In genomic region chr12:110581951-110582285, GRCh38 we compare ENCODE assay signal across 8 cellular contexts. TPM values are rescaled to one million over a fixed set of nuclear protein-coding genes. Genes with fewer than 3 reads are reported as not detected.
DNase-seq lines count a peak whose midpoint lies in the region; ATAC-seq, FAIRE-seq and TF ChIP-seq lines count a peak whose summit lies in the region.

No MANE protein-coding gene starts in this region.

- TF ChIP-seq RAD21 in K562 (CRISPR knock-in tag; conservative IDR thresholded peaks at IDR 0.05 in 1 of 2, IDR thresholded peaks at IDR 0.05 in 1 of 2) (no peak), liver (IDR thresholded peaks at IDR 0.05) (no peak)

- H3K4me1 Mint-ChIP-seq in stimulated activated naive CD8-positive, alpha-beta T cell treated with anti-CD3 and anti-CD28 coated beads, Interleukin-15, Interleukin-2, amounts not matched to agents 100 ng/mL and 50 ng/mL, for 24 hours (ENCODE audit: low read depth): peaks cover 78% of the 10 kb centered on the region

- H3K9ac ChIP-seq in K562 (ENCODE audit: insufficient read depth in 1 of 2, low read depth in 2 of 2, low read length in 2 of 2) (peak overlapping the region; percentile 85 to 95), liver (ENCODE audit: low read depth in 1 of 2, low read length in 2 of 2) (peak overlapping the region; percentile 74 to 93)

- H3K36me3 Mint-ChIP-seq in stimulated activated naive CD8-positive, alpha-beta T cell treated with anti-CD3 and anti-CD28 coated beads, Interleukin-15, Interleukin-2, amounts not matched to agents 100 ng/mL and 50 ng/mL, for 24 hours (ENCODE audit: low read depth): peaks cover 31% of the 10 kb centered on the region

- H3K36me3 ChIP-seq in K562 (ENCODE audit: control insufficient read depth, insufficient read depth, low read length): no peaks in the 10 kb centered on the region; the same call in 2 of the 3 replicates
- H3K36me3 ChIP-seq in liver (ENCODE audit: control insufficient read depth in 4 of 4, insufficient read depth in 3 of 4, low read depth in 1 of 4, low read length in 3 of 4): no peaks in the 10 kb centered on the region
- no peaks in the 10 kb centered on the region for H3K36me3 ChIP-seq in upper lobe of left lung

- CTCF ChIA-PET in K562 (lab: Yijun Ruan, JAX; ENCODE audit: low intra/inter-chr PET ratio): no interaction called here

- H3K4me2 ChIP-seq in K562 (ENCODE audit: insufficient read depth, low read length): peak overlapping the region; percentile 92

- under 1% methylated on average over 9 of the region's 9 CpGs for WGBS in K562 (ENCODE audit: insufficient coverage, low coverage, missing lambda C conversion rate)
- 2% methylated on average over 9 of the region's 9 CpGs for WGBS in liver
- WGBS in upper lobe of left lung, 2 donors: 4 to 10% methylated on average over 9 of the region's 9 CpGs

- H3K4me3 ChIP-seq in K562 (peak overlapping the region; percentile 87), liver (ENCODE audit: low read depth in 1 of 3, low read length in 3 of 3) (peak overlapping the region; percentile 77 to 93 (median 89)), upper lobe of left lung (peak overlapping the region; percentile 85 to 100 (median 91))

- intact Hi-C loops in K562 (cut with micrococcal nuclease): no loop called here

- POLR2A ChIA-PET in K562 (lab: Yijun Ruan, JAX): interaction anchor here (1.0 to 1.8 kb wide), 3 partner anchors 14 to 72 kb away, joined by 3 to 5 read pairs (median 3); no protein-coding TSS in a partner anchor

- TF ChIP-seq POLR2A in K562 (conservative IDR thresholded peaks at IDR 0.05) (no peak), upper lobe of left lung (IDR thresholded peaks at IDR 0.05) (no peak)

- no peaks in the 10 kb centered on the region for H3K9me3 ChIP-seq in K562 (replicated peaks; ENCODE audit: control insufficient read depth, insufficient read depth, low read depth, low read length)
- no peaks in the 10 kb centered on the region for H3K9me3 ChIP-seq in liver (ENCODE audit: control insufficient read depth in 4 of 4, low read length in 3 of 4)
- no peaks in the 10 kb centered on the region for H3K9me3 ChIP-seq in upper lobe of left lung

- H3K27ac Mint-ChIP-seq in stimulated activated naive CD8-positive, alpha-beta T cell treated with anti-CD3 and anti-CD28 coated beads, Interleukin-15, Interleukin-2, amounts not matched to agents 100 ng/mL and 50 ng/mL, for 24 hours: peak overlapping the region; percentile 94

- H2AFZ ChIP-seq in K562 (ENCODE audit: low read depth, low read length): no peak overlapping the region

- H3K27ac ChIP-seq in K562 (ENCODE audit: extremely low read depth, low read depth, low read length): peak overlapping the region; percentile 84
- H3K27ac ChIP-seq in liver (ENCODE audit: low read depth in 1 of 2, low read length in 2 of 2): peak overlapping the region; percentile 88 to 92
- peak overlapping the region; percentile 87 to 98 (median 93) for H3K27ac ChIP-seq in upper lobe of left lung

- no peaks in the 10 kb centered on the region for H3K27me3 Mint-ChIP-seq in stimulated activated naive CD8-positive, alpha-beta T cell treated with anti-CD3 and anti-CD28 coated beads, Interleukin-15, Interleukin-2, amounts not matched to agents 100 ng/mL and 50 ng/mL, for 24 hours

- no peak for TF ChIP-seq CTCF in K562 (IDR thresholded peaks at IDR 0.05 in 2 of 3, conservative IDR thresholded peaks at IDR 0.05 in 1 of 3; ENCODE audit: insufficient read depth in 2 of 3, low read depth in 1 of 3, low read length in 3 of 3)
- no peak for TF ChIP-seq CTCF in liver (IDR thresholded peaks at IDR 0.05; ENCODE audit: low read depth, low read length, missing input control)
- TF ChIP-seq CTCF in upper lobe of left lung (IDR thresholded peaks at IDR 0.05): no peak

- peaks cover 28 to 37% of the 10 kb centered on the region in 2 experiments for H3K4me1 ChIP-seq in K562 (replicated peaks in 1 of 2; ENCODE audit: control insufficient read depth in 2 of 2, insufficient read depth in 2 of 2, low read length in 2 of 2)
- peaks cover 28 to 59% (median 51%) of the 10 kb centered on the region in 4 donors for H3K4me1 ChIP-seq in liver (ENCODE audit: control insufficient read depth in 4 of 4, insufficient read depth in 4 of 4, low read length in 3 of 4)
- peaks cover 56 to 83% (median 71%) of the 10 kb centered on the region in 4 donors for H3K4me1 ChIP-seq in upper lobe of left lung

- no peak for DNase-seq in stimulated activated naive CD8-positive, alpha-beta T cell treated with anti-CD3 and anti-CD28 coated beads, Interleukin-15, Interleukin-2, amounts not matched to agents 100 U/mL and 50 U/mL, for 24 hours
- peak in 2 of 4 experiments; percentile 29 to 49 for DNase-seq in K562 (ENCODE audit: extremely low read depth in 1 of 4, low spot score in 3 of 4)
- DNase-seq in upper lobe of left lung: no peak
- DNase-seq in H4 (ENCODE audit: low spot score): no peak

- TF ChIP-seq EP300 in K562 (IDR thresholded peaks at IDR 0.05; ENCODE audit: low read length) (no peak), upper lobe of left lung (IDR thresholded peaks at IDR 0.05) (no peak)

- in situ Hi-C loops in K562 (cut with MboI): no loop called here

- H3K27me3 ChIP-seq in K562 (ENCODE audit: control insufficient read depth in 2 of 2, insufficient read depth in 2 of 2, low read length in 2 of 2): no peaks in the 10 kb centered on the region
- no peaks in the 10 kb centered on the region for H3K27me3 ChIP-seq in liver (ENCODE audit: control insufficient read depth in 4 of 4, insufficient read depth in 4 of 4, low read length in 3 of 4)
- no peaks in the 10 kb centered on the region for H3K27me3 ChIP-seq in upper lobe of left lung

- no peak for FAIRE-seq in K562 (lab: Jason Lieb, UNC)

- H3K9me1 ChIP-seq in K562 (ENCODE audit: control insufficient read depth, insufficient read depth, low read length): no peaks in the 10 kb centered on the region

- peaks cover 65% of the 10 kb centered on the region for H3K79me2 ChIP-seq in K562 (ENCODE audit: control insufficient read depth, insufficient read depth, low read length)

- peak overlapping the region; percentile 98 for H3K4me3 Mint-ChIP-seq in stimulated activated naive CD8-positive, alpha-beta T cell treated with anti-CD3 and anti-CD28 coated beads, Interleukin-15, Interleukin-2, amounts not matched to agents 100 ng/mL and 50 ng/mL, for 24 hours

- no peak for ATAC-seq in stimulated activated naive CD8-positive, alpha-beta T cell treated with anti-CD3 and anti-CD28 coated beads, Interleukin-15, Interleukin-2, amounts not matched to agents 100 U/mL and 50 U/mL, for 24 hours
- ATAC-seq in K562 (peak; percentile 23), upper lobe of left lung (ENCODE audit: low FRiP score in 2 of 2) (no peak), HG03039 (IDR thresholded peaks at IDR 0.05; ENCODE audit: unreplicated experiment) (no peak), HG03565 (IDR thresholded peaks at IDR 0.05; ENCODE audit: unreplicated experiment) (no peak)

- no TSS peak for BruUV-seq in K562 (replicated peaks; lab: Mats Ljungman, UMichigan)

- H4K20me1 ChIP-seq in K562 (replicated peaks; ENCODE audit: control insufficient read depth, insufficient read depth, low read length): peaks cover 27% of the 10 kb centered on the region

- no peaks in the 10 kb centered on the region for H3K9me3 Mint-ChIP-seq in stimulated activated naive CD8-positive, alpha-beta T cell treated with anti-CD3 and anti-CD28 coated beads, Interleukin-15, Interleukin-2, amounts not matched to agents 100 ng/mL and 50 ng/mL, for 24 hours

RNA-seq across cellular contexts. Expression of gene PPTC7, which starts 1.2 kb away (rescaled TPM):
- total RNA-seq in K562 (2011; cell fraction: chromatin; rRNA removed; ENCODE audit: low replicate concordance): 18.9 and 40.1 TPM in 2 replicates
- 12.0 and 15.0 TPM in 2 replicates for total RNA-seq in K562 (2011; cell fraction: nucleolus; rRNA removed)
- 29.2 and 51.3 TPM in 2 replicates for total RNA-seq in K562 (2011; cell fraction: nucleoplasm; rRNA removed)
- total RNA-seq in K562 (2014; rRNA removed) (5.3 and 5.4 TPM in 2 replicates), K562 (2014; rRNA removed; fragmentation: Illumina TruSeq; extraction: Trizol) (11.9 and 12.1 TPM in 2 replicates), K562 (2015; rRNA removed; fragmentation: Illumina TruSeq; extraction: Trizol) (7.6 and 8.0 TPM in 2 replicates), K562 (2021) (19.3 and 21.8 TPM in 2 replicates), liver (10 to 100 TPM in 1 of 2 donors, 1 to 10 TPM in 1; 8.5 to 15.7 TPM), upper lobe of left lung (10 to 100 TPM; 22.0 to 40.8 (median 25.2) TPM)
- polyA plus RNA-seq in K562 (2011; rRNA removed) (21.6 and 23.1 TPM in 2 replicates), K562 (2014; fragmentation: Illumina TruSeq; extraction: Trizol) (18.2 and 19.5 TPM in 2 replicates), K562 (2014; fragmentation: Nextera tagmentation; extraction: Ambion mirVana) (1 to 10 TPM; 2.6 to 4.7 TPM), K562 (2014; rRNA removed) (15.2 and 16.9 TPM in 2 replicates), liver (1 to 10 TPM; 5.6 to 8.2 TPM)
- 7.9 and 14.3 TPM in 2 replicates for polyA plus RNA-seq in K562 (2011; cell fraction: cytosol; rRNA removed)
- polyA plus RNA-seq in K562 (2011; cell fraction: nucleus; rRNA removed): 17.9 and 24.3 TPM in 2 replicates
- polyA plus RNA-seq in K562 (2012): 13.8 and 15.4 TPM in 2 replicates
- polyA minus RNA-seq in K562 (2011; rRNA and poly(A)+ RNA removed): 36.0 and 39.7 TPM in 2 replicates
- polyA minus RNA-seq in K562 (2011; cell fraction: cytosol; rRNA and poly(A)+ RNA removed): 14.9 and 17.1 TPM in 2 replicates
- polyA minus RNA-seq in K562 (2011; cell fraction: nucleus; rRNA and poly(A)+ RNA removed): 11.0 and 20.3 TPM in 2 replicates
- total RNA-seq in H4 (2014; rRNA removed; shearing (Covaris generic)): 3.6 and 3.7 TPM in 2 replicates

RNA-seq across cellular contexts. Expression of gene TCTN1, which starts 32.0 kb away (rescaled TPM):
- 16.6 and 18.2 TPM in 2 replicates for total RNA-seq in K562 (2011; cell fraction: chromatin; rRNA removed; ENCODE audit: low replicate concordance)
- total RNA-seq in K562 (2011; cell fraction: nucleolus; rRNA removed): 8.3 and 13.5 TPM in 2 replicates
- total RNA-seq in K562 (2011; cell fraction: nucleoplasm; rRNA removed): 15.0 and 27.9 TPM in 2 replicates
- 5.1 and 5.5 TPM in 2 replicates for total RNA-seq in K562 (2014; rRNA removed)
- total RNA-seq in K562 (2014; rRNA removed; fragmentation: Illumina TruSeq; extraction: Trizol): 3.7 and 4.7 TPM in 2 replicates
- 5.1 and 6.3 TPM in 2 replicates for total RNA-seq in K562 (2015; rRNA removed; fragmentation: Illumina TruSeq; extraction: Trizol)
- total RNA-seq in K562 (2021): 3.8 and 4.0 TPM in 2 replicates
- 11.4 and 12.5 TPM in 2 replicates for polyA plus RNA-seq in K562 (2011; rRNA removed)
- 9.8 and 10.2 TPM in 2 replicates for polyA plus RNA-seq in K562 (2011; cell fraction: cytosol; rRNA removed)
- 26.2 and 26.6 TPM in 2 replicates for polyA plus RNA-seq in K562 (2011; cell fraction: nucleus; rRNA removed)
- polyA plus RNA-seq in K562 (2012): 6.4 and 15.2 TPM in 2 replicates
- polyA plus RNA-seq in K562 (2014; fragmentation: Illumina TruSeq; extraction: Trizol): 4.2 and 5.7 TPM in 2 replicates
- polyA plus RNA-seq in K562 (2014; fragmentation: Nextera tagmentation; extraction: Ambion mirVana): under 1 TPM; 0.32 to 0.98 TPM
- polyA plus RNA-seq in K562 (2014; rRNA removed): 3.7 and 7.2 TPM in 2 replicates
- polyA minus RNA-seq in K562 (2011; rRNA and poly(A)+ RNA removed): 9.4 and 10.4 TPM in 2 replicates
- 2.3 and 5.8 TPM in 2 replicates for polyA minus RNA-seq in K562 (2011; cell fraction: cytosol; rRNA and poly(A)+ RNA removed)
- polyA minus RNA-seq in K562 (2011; cell fraction: nucleus; rRNA and poly(A)+ RNA removed): 10.5 and 16.1 TPM in 2 replicates
- 10 to 100 TPM; 11.3 to 12.0 TPM for total RNA-seq in liver
- 10 to 100 TPM in 1 of 2 donors, 1 to 10 TPM in 1; 6.0 to 10.4 TPM for polyA plus RNA-seq in liver
- total RNA-seq in upper lobe of left lung: 10 to 100 TPM; 21.6 to 50.8 (median 42.6) TPM
- total RNA-seq in H4 (2014; rRNA removed; shearing (Covaris generic)): 50.1 and 62.3 TPM in 2 replicates
